ENCODE assay signal across 8 cellular contexts in the genomic region with DNA sequence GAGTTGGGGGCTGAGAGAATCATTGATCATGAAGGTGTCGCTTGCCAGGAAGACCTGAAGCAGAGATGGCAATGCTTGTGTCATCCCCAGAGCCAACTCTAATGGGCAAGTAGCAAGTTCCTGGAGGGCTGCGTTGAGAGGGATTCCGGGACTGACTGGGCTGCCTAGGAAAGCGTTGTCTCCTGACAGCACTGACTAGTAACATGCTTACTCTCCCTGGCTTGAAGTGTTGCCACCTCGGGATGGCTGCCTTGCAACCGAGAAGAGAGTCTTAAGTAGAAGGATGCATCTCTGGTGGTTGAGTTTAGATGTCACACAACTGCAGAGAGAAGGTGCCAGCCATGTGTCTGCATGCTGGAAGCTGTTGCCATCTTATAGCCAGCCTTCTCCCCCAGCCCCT.
"Had no signal": no experiment of that assay in that cellular context is flagged by ENCODE, and none has a peak within 500 bp of the region (broad histone marks: within the 10 kb centered on the region; RNA-seq: fewer than 3 reads in every experiment).

No MANE protein-coding gene starts in this region.

- ATAC-seq: HCT116, HepG2 had no signal

- H3K4me3 ChIP-seq: GM23338, HAP-1 had no signal

- H3K9me3 ChIP-seq: HAP-1 had no signal

- H3K4me1 ChIP-seq: HAP-1 had no signal

- H3K27ac ChIP-seq: HL-60 had no signal

- DNase-seq: H7, HFFc6, KBM-7 had no signal
